8 cellular contexts compared by ENCODE assay signal in genomic region chr14:90487031-90487430, GRCh38.
DNase-seq lines count a peak whose midpoint lies in the region; ATAC-seq and TF ChIP-seq lines count a peak whose summit lies in the region.

No MANE protein-coding gene starts in this region.

- in situ Hi-C loops in G401 (cut with HindIII; ENCODE audit: low sequenced_read_pairs): no loop called here

- H3K4me3 ChIP-seq in fibroblast of the aortic adventitia (ENCODE audit: low read depth, low read length): no peak overlapping the region

- peak; percentile 53 for DNase-seq in Right ventricle myocardium superior
- no peak for DNase-seq in cardiac septum (ENCODE audit: low spot score)
- peak; percentile 95 for DNase-seq in NCI-H748 (lab: John Stamatoyannopoulos, UW; ENCODE audit: unreplicated experiment)
- peak; percentile 12 for DNase-seq in fibroblast of the aortic adventitia (ENCODE audit: low read depth)
- peak; percentile 40 for DNase-seq in ureter (ENCODE audit: low spot score)
- no peak for DNase-seq in G401 (ENCODE audit: low spot score)
- no peak for DNase-seq in GOT3 (lab: John Stamatoyannopoulos, UW)

- intact Hi-C loops in Right ventricle myocardium superior (cut with DNase I): no loop called here
- intact Hi-C loops in cardiac septum (cut with DNase I): no loop called here

- ATAC-seq in Right ventricle myocardium superior (ENCODE audit: poor library complexity) (no peak), GM18498 (IDR thresholded peaks at IDR 0.05; ENCODE audit: unreplicated experiment) (no peak)

- no peak for TF ChIP-seq CTCF in fibroblast of the aortic adventitia (IDR thresholded peaks at IDR 0.05; ENCODE audit: insufficient read depth, low read length)

Comparison
In these comparisons a context has a peak if more than half of its experiments do, and no peak if none do; other contexts are left out.
1. DNase-seq: peak in Right ventricle myocardium superior (single experiment), NCI-H748 (single experiment), fibroblast of the aortic adventitia (single experiment) and ureter (single experiment); none in cardiac septum (single experiment), G401 (single experiment) and GOT3 (single experiment).